In genomic region chr7:105587899-105588690, GRCh38 we compare ENCODE assay signal across 1 cellular context.
TF ChIP-seq lines count a peak whose summit lies in the region.

No MANE protein-coding gene starts in this region.

TF ChIP-seq in GM23338, 12 proteins besides CTCF, POLR2A, EP300 and RAD21 (continued from another document):
- TF ChIP-seq REST (IDR thresholded peaks at IDR 0.05; ENCODE audit: unreplicated experiment) (no peak), CREB1 (CRISPR knock-in tag; IDR thresholded peaks at IDR 0.05; ENCODE audit: low read depth) (no peak), ETS1 (IDR thresholded peaks at IDR 0.05) (no peak), ZNF331 (CRISPR knock-in tag; IDR thresholded peaks at IDR 0.05; ENCODE audit: low read depth) (no peak), POLR2AphosphoS5 (IDR thresholded peaks at IDR 0.05; ENCODE audit: low read depth) (no peak), ZNF114 (CRISPR knock-in tag; IDR thresholded peaks at IDR 0.05) (no peak), EZH2phosphoT487 (IDR thresholded peaks at IDR 0.05; ENCODE audit: unreplicated experiment) (no peak)
TF ChIP-seq in GM23338: peak in this region for 0.
